Comparison of ENCODE assay signal across 8 cellular contexts in genomic region chr7:131513245-131514061, GRCh38. TPM values are rescaled to one million over a fixed set of nuclear protein-coding genes. Genes with fewer than 3 reads are reported as not detected.
A peak's percentile ranks its signal among the peaks of the same experiment; 100 is the strongest.
DNase-seq lines count a peak whose midpoint lies in the region; ATAC-seq and TF ChIP-seq lines count a peak whose summit lies in the region.

No MANE protein-coding gene starts in this region.

- H3K36me3 ChIP-seq in HUES48 (ENCODE audit: control insufficient read depth, insufficient read depth, low read length) (peaks cover 77% of the 10 kb centered on the region), NT2/D1 (ENCODE audit: insufficient read depth, insufficient read length, low read length) (peaks cover 59% of the 10 kb centered on the region), mucosa of descending colon (ENCODE audit: low read depth) (no peaks in the 10 kb centered on the region)

- intact Hi-C loops in mucosa of descending colon (cut with DNase I, micrococcal nuclease): no loop called here

- DNase-seq in COR-L47 (lab: John Stamatoyannopoulos, UW) (peak; percentile 83), NT2/D1 (ENCODE audit: low read depth, low spot score) (peak; percentile 81), epidermal melanocyte (ENCODE audit: insufficient read length, low spot score) (peak; percentile 38), mucosa of descending colon (peak; percentile 81 to 86 (median 86))
- peak; percentile 49 for DNase-seq in activated CD8-positive, alpha-beta memory T cell treated with anti-CD3 and anti-CD28 coated beads, Interleukin-2, amount 50 U/mL, for 1 hour (ENCODE audit: extremely low read depth)
- peak; percentile 66 for DNase-seq in stimulated activated CD8-positive, alpha-beta memory T cell treated with anti-CD3 and anti-CD28 coated beads, Interleukin-4, amount 100 ng/mL, for 24 hours (ENCODE audit: low read depth)

- H3K4me3 ChIP-seq in HUES48 (ENCODE audit: low read depth, low read length) (no peak overlapping the region), NT2/D1 (ENCODE audit: insufficient read length, low read depth) (no peak overlapping the region), mucosa of descending colon (no peak overlapping the region)

- ATAC-seq in GM21381 (IDR thresholded peaks at IDR 0.05; ENCODE audit: unreplicated experiment) (peak; percentile 97), mucosa of descending colon (peak; percentile 100)

- peak; percentile 95 for TF ChIP-seq CTCF in mucosa of descending colon (IDR thresholded peaks at IDR 0.05)

- peaks cover 22% of the 10 kb centered on the region for H3K4me1 ChIP-seq in HUES48 (ENCODE audit: control insufficient read depth, insufficient read depth, low read length)
- peaks cover 13% of the 10 kb centered on the region for H3K4me1 ChIP-seq in NT2/D1 (ENCODE audit: insufficient read depth, insufficient read length)
- no peaks in the 10 kb centered on the region for H3K4me1 ChIP-seq in mucosa of descending colon (ENCODE audit: low read depth)

- H3K9ac ChIP-seq in HUES48 (ENCODE audit: low read depth, low read length) (no peak overlapping the region), NT2/D1 (ENCODE audit: insufficient read length, low read depth) (no peak overlapping the region)

- H3K9me3 ChIP-seq in HUES48 (ENCODE audit: control insufficient read depth, insufficient read depth, low read length) (no peaks in the 10 kb centered on the region), NT2/D1 (ENCODE audit: insufficient read depth, low read length) (no peaks in the 10 kb centered on the region), mucosa of descending colon (no peaks in the 10 kb centered on the region)

- H3K27ac ChIP-seq in HUES48 (ENCODE audit: low read depth, low read length): peak overlapping the region; percentile 71

- no peaks in the 10 kb centered on the region for H3K27me3 ChIP-seq in HUES48 (ENCODE audit: control insufficient read depth, insufficient read depth, low read length)
- no peaks in the 10 kb centered on the region for H3K27me3 ChIP-seq in NT2/D1 (ENCODE audit: insufficient read depth, insufficient read length)

RNA-seq across cellular contexts. Expression of gene PODXL, which starts 43.0 kb away (rescaled TPM):
- total RNA-seq in mucosa of descending colon: 10 to 100 TPM; 11.8 to 25.6 (median 12.8) TPM
